ENCODE assay signal across 12 cellular contexts in the genomic region with DNA sequence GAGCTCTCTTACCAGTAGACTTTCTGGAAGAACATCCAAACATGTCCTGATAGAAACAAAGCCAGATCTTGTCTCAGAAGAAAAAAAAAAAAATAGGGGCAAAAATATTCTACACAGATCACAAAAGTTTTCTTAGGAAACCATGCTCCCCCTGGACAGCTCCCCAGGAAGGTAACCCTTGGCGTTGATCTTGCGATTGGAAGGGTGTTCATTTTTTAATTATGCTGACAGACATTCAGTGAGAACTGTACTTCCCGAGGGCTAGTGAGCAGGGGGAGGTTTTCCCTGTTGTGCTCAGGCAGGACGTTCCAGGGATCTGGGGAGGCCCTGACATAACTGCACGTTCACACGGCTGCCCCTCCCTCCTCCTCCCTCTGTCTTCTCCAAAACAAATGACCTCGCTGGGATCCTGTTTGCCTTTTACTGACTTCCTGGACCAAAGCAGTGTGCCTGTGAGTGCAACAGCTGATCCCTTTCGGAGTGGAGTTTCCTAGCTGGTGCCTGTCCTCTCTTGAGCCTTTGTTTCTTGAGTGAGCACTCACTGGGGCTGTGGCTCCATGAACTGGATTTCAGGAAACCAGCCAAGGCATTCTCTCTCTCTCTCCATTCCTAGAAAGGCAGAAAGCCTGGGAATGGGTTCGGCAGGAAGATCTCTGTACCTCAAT. TPM values are rescaled to one million over a fixed set of nuclear protein-coding genes. Genes with fewer than 3 reads are reported as not detected.
A peak's percentile ranks its signal among the peaks of the same experiment; 100 is the strongest.
DNase-seq lines count a peak whose midpoint lies in the region; ATAC-seq and TF ChIP-seq lines count a peak whose summit lies in the region.
"Had no signal": no experiment of that assay in that cellular context is flagged by ENCODE, and none has a peak within 500 bp of the region (broad histone marks: within the 10 kb centered on the region; RNA-seq: fewer than 3 reads in every experiment).

No MANE protein-coding gene starts in this region.

- TF ChIP-seq POLR2A in stomach (IDR thresholded peaks at IDR 0.05) = no peak

- 24 to 35% (median 29%) methylated on average over 8 to 9 of the region's 9 CpGs for WGBS in stomach, 5 donors

- ATAC-seq in GM19397 (IDR thresholded peaks at IDR 0.05; ENCODE audit: unreplicated experiment) (no peak), GM21786 (IDR thresholded peaks at IDR 0.05; ENCODE audit: unreplicated experiment) (no peak)

- H3K9me3 ChIP-seq in stomach = no peaks in the 10 kb centered on the region

- H3K36me3 ChIP-seq in stomach = no peaks in the 10 kb centered on the region
- H3K36me3 ChIP-seq: WERI-Rb-1 had no signal

- peak overlapping the region in 2 of 5 donors; percentile 45 to 55 for H3K27ac ChIP-seq in stomach
- H3K27ac ChIP-seq: WERI-Rb-1 had no signal

- peaks cover 6 to 13% (median 10%) of the 10 kb centered on the region in 4 donors for H3K4me1 ChIP-seq in stomach

- no peak for TF ChIP-seq EP300 in stomach (IDR thresholded peaks at IDR 0.05)

- H3K4me3 ChIP-seq in epithelial cell of esophagus (ENCODE audit: low read length) (no peak overlapping the region), stomach (no peak overlapping the region)

- H3K27me3 ChIP-seq in stomach = no peaks in the 10 kb centered on the region

- DNase-seq in NCI-H2029 treated with DMSO at 0.1 percent for 48 hours (lab: John Stamatoyannopoulos, UW) = peak; percentile 27
- DNase-seq in epithelial cell of esophagus (ENCODE audit: low read depth) = peak; percentile 7
- DNase-seq in medulla oblongata (ENCODE audit: extremely low spot score) = peak; percentile 15
- DNase-seq in stomach = peak; percentile 25
- DNase-seq in activated CD4-positive, alpha-beta T cell treated with anti-CD3 and anti-CD28 coated beads for 48 hours = no peak
- no peak for DNase-seq in Kasumi-1 (lab: John Stamatoyannopoulos, UW)
- DNase-seq: activated gamma-delta T cell treated with Interleukin-2 at 50 U/mL for 16 hours, NCI-H524 treated with DMSO at 0.1 percent for 48 hours, WERI-Rb-1 had no signal

- intact Hi-C loops in stomach (cut with DNase I; ENCODE audit: low total_unique reads) = loop anchor here (10.0 kb wide), 1 partner anchor 1119 kb away; no protein-coding TSS in a partner anchor

- TF ChIP-seq CTCF in epithelial cell of esophagus (IDR thresholded peaks at IDR 0.05; ENCODE audit: insufficient read depth, low read depth, low read length, missing control alignments) (no peak), stomach (IDR thresholded peaks at IDR 0.05) (no peak)

RNA-seq across cellular contexts. Expression of a gene that starts 46.7 kb away (rescaled TPM):
- 100 to 1,000 TPM in 1 of 5 donors, 10 to 100 TPM in 4; 19.8 to 594 (median 76.0) TPM for total RNA-seq in stomach
- 10 to 100 TPM; 19.9 to 54.2 (median 28.5) TPM for polyA plus RNA-seq in stomach
- total RNA-seq: G401 had no signal

Comparison
In these comparisons a context has a peak if more than half of its experiments do, and no peak if none do; other contexts are left out.
1. DNase-seq: peak in NCI-H2029 treated with DMSO at 0.1 percent for 48 hours (single experiment), epithelial cell of esophagus (single experiment), medulla oblongata (single experiment) and stomach (single experiment); none in activated CD4-positive, alpha-beta T cell treated with anti-CD3 and anti-CD28 coated beads for 48 hours (single experiment) and Kasumi-1 (0 of 2).